ENCODE assay signal across 14 cellular contexts in the genomic region with DNA sequence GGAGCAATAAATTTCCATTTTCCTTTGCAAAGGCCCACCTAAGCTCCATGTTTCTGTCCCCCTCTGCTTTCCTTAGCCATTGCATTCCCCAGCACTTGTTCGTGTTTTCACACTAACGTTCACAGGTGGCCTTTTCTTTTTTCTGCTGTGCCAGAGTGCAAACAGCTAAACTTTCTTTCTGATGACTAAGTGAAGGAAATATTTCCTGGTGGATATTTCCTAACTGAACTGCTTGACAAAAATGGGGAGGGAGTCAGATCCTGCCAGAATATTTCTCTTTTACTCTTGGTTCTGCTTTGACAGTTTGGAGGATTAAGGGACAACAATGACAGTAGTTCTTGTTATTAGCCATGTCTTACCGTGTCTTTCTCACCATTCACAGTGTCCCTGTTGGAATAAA.
A peak's percentile ranks its signal among the peaks of the same experiment; 100 is the strongest.
DNase-seq lines count a peak whose midpoint lies in the region; ATAC-seq, FAIRE-seq and TF ChIP-seq lines count a peak whose summit lies in the region.
"Had no signal": no experiment of that assay in that cellular context is flagged by ENCODE, and none has a peak within 500 bp of the region (broad histone marks: within the 10 kb centered on the region; RNA-seq: fewer than 3 reads in every experiment).

No MANE protein-coding gene starts in this region.

- H3K4me2 ChIP-seq in mammary epithelial cell (ENCODE audit: insufficient read depth, low read depth, low read length) (no peak overlapping the region), mesenchymal stem cell (ENCODE audit: low read length, poor library complexity, severe bottlenecking) (peak overlapping the region; percentile 9)

- H3K14ac ChIP-seq in mesenchymal stem cell (ENCODE audit: low read length in 2 of 2): no peak overlapping the region

- no peak overlapping the region for H3K4me3 ChIP-seq in mammary epithelial cell (replicated peaks in 1 of 3; ENCODE audit: insufficient read depth in 1 of 3, low read depth in 2 of 3, low read length in 3 of 3)
- H3K4me3 ChIP-seq in mesenchymal stem cell (ENCODE audit: insufficient read depth in 1 of 2, low read depth in 1 of 2, low read length in 2 of 2): peak overlapping the region in 1 of 2 experiments; percentile 14

- TF ChIP-seq POLR2A in GM12891 (IDR thresholded peaks at IDR 0.05; ENCODE audit: low read depth, low read length): no peak

- no peaks in the 10 kb centered on the region for H3K79me2 ChIP-seq in mammary epithelial cell (ENCODE audit: insufficient read depth, low read length)

- H3K36me3 ChIP-seq in mammary epithelial cell (ENCODE audit: insufficient read depth, low read length) (no peaks in the 10 kb centered on the region), mesenchymal stem cell (ENCODE audit: control insufficient read depth in 1 of 2, insufficient read depth in 2 of 2, low read depth in 1 of 2, low read length in 2 of 2) (no peaks in the 10 kb centered on the region)

- no peaks in the 10 kb centered on the region for H3K36me3 Mint-ChIP-seq in WTC11

- no peak overlapping the region for H3K4me3 Mint-ChIP-seq in WTC11
- H3K4me3 Mint-ChIP-seq: B cell had no signal

- no peak overlapping the region for H3K27ac Mint-ChIP-seq in WTC11
- H3K27ac Mint-ChIP-seq: B cell, IgD-negative memory B cell had no signal

- no peaks in the 10 kb centered on the region for H3K9me3 ChIP-seq in mammary epithelial cell (replicated peaks; ENCODE audit: insufficient read depth, low read length)
- no peaks in the 10 kb centered on the region for H3K9me3 ChIP-seq in mesenchymal stem cell (ENCODE audit: control insufficient read depth, low read length)

- H2BK12ac ChIP-seq in mesenchymal stem cell (ENCODE audit: low read length in 2 of 2): no peak overlapping the region

- no TSS peak for BruUV-seq in mammary epithelial cell (replicated peaks; lab: Mats Ljungman, UMichigan)

- in situ Hi-C loops in mammary epithelial cell (cut with MboI; ENCODE audit: low sequenced_read_pairs in 2 of 2): no loop called here

- no peak overlapping the region for H3K23ac ChIP-seq in mesenchymal stem cell (ENCODE audit: low read length in 2 of 2)

- ATAC-seq in GM18870 (IDR thresholded peaks at IDR 0.05; ENCODE audit: unreplicated experiment) (no peak), GM21576 (IDR thresholded peaks at IDR 0.05; ENCODE audit: unreplicated experiment) (no peak), WTC11 (no peak)

- H3K9ac ChIP-seq in mammary epithelial cell (ENCODE audit: insufficient read depth, low read length) (no peak overlapping the region), mesenchymal stem cell (ENCODE audit: low read length) (peak overlapping the region; percentile 56)

- peaks cover 4% of the 10 kb centered on the region for H3K4me1 Mint-ChIP-seq in WTC11

- CTCF ChIA-PET in mammary epithelial cell (lab: Charles Lee; ENCODE audit: low non-redundant PET): no interaction called here
- CTCF ChIA-PET in WTC11 (lab: Charles Lee): no interaction called here

- 66% methylated on average over 3 of the region's 3 CpGs for WGBS in mammary epithelial cell (ENCODE audit: low coverage, missing lambda C conversion rate)
- 17% methylated on average over 3 of the region's 3 CpGs for WGBS in mesenchymal stem cell

- no peak overlapping the region for H4K91ac ChIP-seq in mesenchymal stem cell (ENCODE audit: low read length)

- H3K9me3 Mint-ChIP-seq in WTC11: no peaks in the 10 kb centered on the region
- H3K9me3 Mint-ChIP-seq: IgD-negative memory B cell had no signal

- intact Hi-C loops in mammary epithelial cell (cut with micrococcal nuclease): no loop called here

- H4K20me1 ChIP-seq in mammary epithelial cell (ENCODE audit: insufficient read depth, low read length): no peaks in the 10 kb centered on the region

- TF ChIP-seq CTCF in mammary epithelial cell (conservative IDR thresholded peaks at IDR 0.05 in 1 of 2, IDR thresholded peaks at IDR 0.05 in 1 of 2; ENCODE audit: extremely low read depth in 1 of 2, insufficient read depth in 1 of 2, low read depth in 1 of 2, low read length in 2 of 2) (no peak), WTC11 (IDR thresholded peaks at IDR 0.05) (no peak)

- no peak for FAIRE-seq in HTR-8/SVneo (lab: Jason Lieb, UNC)
- no peak for FAIRE-seq in GM12891 (lab: Jason Lieb, UNC)

- no peak overlapping the region for H2BK5ac ChIP-seq in mesenchymal stem cell (ENCODE audit: low read depth, low read length, poor library complexity, severe bottlenecking)

- no peak overlapping the region for H4K8ac ChIP-seq in mesenchymal stem cell (ENCODE audit: low read length)

- H3K4ac ChIP-seq in mesenchymal stem cell (ENCODE audit: low read depth in 1 of 2, low read length in 2 of 2): no peak overlapping the region

- H3K79me1 ChIP-seq in mesenchymal stem cell (replicated peaks; ENCODE audit: low read length, poor library complexity, severe bottlenecking): no peaks in the 10 kb centered on the region

- dilution Hi-C loops in mammary epithelial cell (cut with HindIII; ENCODE audit: low sequenced_read_pairs): no loop called here

- H3K27me3 ChIP-seq in mammary epithelial cell (ENCODE audit: insufficient read depth, low read length): no peaks in the 10 kb centered on the region
- H3K27me3 ChIP-seq in mesenchymal stem cell (ENCODE audit: control insufficient read depth in 1 of 2, insufficient read depth in 1 of 2, low read length in 2 of 2): no peaks in the 10 kb centered on the region

- POLR2A ChIA-PET in WTC11 (lab: Charles Lee): no interaction called here

- no peak overlapping the region for H3K27ac ChIP-seq in mammary epithelial cell (ENCODE audit: insufficient read depth, low read depth, low read length)
- peak overlapping the region; percentile 36 for H3K27ac ChIP-seq in mesenchymal stem cell (ENCODE audit: low read length, poor library complexity, severe bottlenecking)

- no peak overlapping the region for H2BK15ac ChIP-seq in mesenchymal stem cell (ENCODE audit: low read depth, poor library complexity, severe bottlenecking)

- no peak overlapping the region for H3K18ac ChIP-seq in mesenchymal stem cell (ENCODE audit: low read depth in 1 of 2, low read length in 2 of 2)

- H3K4me1 ChIP-seq in mammary epithelial cell (ENCODE audit: insufficient read depth, low read length): peaks cover 6% of the 10 kb centered on the region
- H3K4me1 ChIP-seq in mesenchymal stem cell (ENCODE audit: control insufficient read depth, insufficient read depth, low read depth, low read length): peaks cover 2% of the 10 kb centered on the region

- H3K27me3 Mint-ChIP-seq in WTC11 (ENCODE audit: low read depth): peaks cover 8% of the 10 kb centered on the region
- H3K27me3 Mint-ChIP-seq: B cell, IgD-negative memory B cell had no signal

- H2BK120ac ChIP-seq in mesenchymal stem cell (ENCODE audit: low read depth, low read length): no peak overlapping the region

- no peak overlapping the region for H2AFZ ChIP-seq in mammary epithelial cell (ENCODE audit: low read depth, low read length)
- no peak overlapping the region for H2AFZ ChIP-seq in mesenchymal stem cell (ENCODE audit: low read depth, low read length)

- DNase-seq in AG08395 (ENCODE audit: low spot score) (peak; percentile 67), HTR-8/SVneo (ENCODE audit: insufficient read length, low spot score) (peak; percentile 11), mammary epithelial cell (peak; percentile 23), mesenchymal stem cell (peak; percentile 64), GM12891 (ENCODE audit: insufficient read length, low spot score) (no peak), WTC11 (ENCODE audit: low spot score) (no peak)
- DNase-seq: amygdala; NCI-H187 treated with DMSO at 0.1 percent for 48 hours; nucleus accumbens; stimulated activated CD4-positive, alpha-beta T cell treated with anti-CD3 and anti-CD28 coated beads, Interleukin-4, amount 100 ng/mL, for 24 hours had no signal

- no peak overlapping the region for H2AK5ac ChIP-seq in mesenchymal stem cell (ENCODE audit: low read length, severe bottlenecking)

TF ChIP-seq in GM12891, 5 proteins besides CTCF, POLR2A, EP300 and RAD21:
- TF ChIP-seq POLR2AphosphoS5 (IDR thresholded peaks at IDR 0.05; ENCODE audit: low read depth, low read length): no peak
- TF ChIP-seq PAX5 (IDR thresholded peaks at IDR 0.05; ENCODE audit: insufficient read depth, low read length, severe bottlenecking): no peak
- TF ChIP-seq TAF1 (IDR thresholded peaks at IDR 0.05; ENCODE audit: low read depth, low read length): no peak
- no peak for TF ChIP-seq SPI1 (IDR thresholded peaks at IDR 0.05; ENCODE audit: low read depth, low read length)
- TF ChIP-seq POU2F2 (IDR thresholded peaks at IDR 0.05; ENCODE audit: low read depth, low read length): no peak
TF ChIP-seq in GM12891: peak in this region for 0.

TF ChIP-seq in WTC11, 78 proteins besides CTCF, POLR2A, EP300 and RAD21 (continues in another document):
- TF ChIP-seq ZNF423 (CRISPR knock-in tag; IDR thresholded peaks at IDR 0.05): no peak
- TF ChIP-seq MXD4 (CRISPR knock-in tag; IDR thresholded peaks at IDR 0.05; ENCODE audit: borderline replicate concordance): no peak
- TF ChIP-seq, protein P1, sequence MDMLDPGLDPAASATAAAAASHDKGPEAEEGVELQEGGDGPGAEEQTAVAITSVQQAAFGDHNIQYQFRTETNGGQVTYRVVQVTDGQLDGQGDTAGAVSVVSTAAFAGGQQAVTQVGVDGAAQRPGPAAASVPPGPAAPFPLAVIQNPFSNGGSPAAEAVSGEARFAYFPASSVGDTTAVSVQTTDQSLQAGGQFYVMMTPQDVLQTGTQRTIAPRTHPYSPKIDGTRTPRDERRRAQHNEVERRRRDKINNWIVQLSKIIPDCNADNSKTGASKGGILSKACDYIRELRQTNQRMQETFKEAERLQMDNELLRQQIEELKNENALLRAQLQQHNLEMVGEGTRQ (CRISPR knock-in tag; IDR thresholded peaks at IDR 0.05): no peak
- TF ChIP-seq NR2C2 (CRISPR knock-in tag; IDR thresholded peaks at IDR 0.05): no peak
- no peak for TF ChIP-seq NFE2L1 (CRISPR knock-in tag; IDR thresholded peaks at IDR 0.05)
- TF ChIP-seq TCF7 (CRISPR knock-in tag; IDR thresholded peaks at IDR 0.05; ENCODE audit: low read depth): no peak
- no peak for TF ChIP-seq JAZF1 (CRISPR knock-in tag; IDR thresholded peaks at IDR 0.05)
- no peak for TF ChIP-seq SP1 (CRISPR knock-in tag; conservative IDR thresholded peaks at IDR 0.05)
- TF ChIP-seq PRRX2 (CRISPR knock-in tag; IDR thresholded peaks at IDR 0.05): no peak
- TF ChIP-seq ERG (CRISPR knock-in tag; IDR thresholded peaks at IDR 0.05): no peak

Comparison
In these comparisons a context has a peak if more than half of its experiments do, and no peak if none do; other contexts are left out.
1. DNase-seq: peak in AG08395 (single experiment), HTR-8/SVneo (single experiment), mammary epithelial cell (single experiment) and mesenchymal stem cell (single experiment); none in GM12891 (single experiment) and WTC11 (single experiment).